Comparison of ENCODE assay signal across 25 cellular contexts in the genomic region with DNA sequence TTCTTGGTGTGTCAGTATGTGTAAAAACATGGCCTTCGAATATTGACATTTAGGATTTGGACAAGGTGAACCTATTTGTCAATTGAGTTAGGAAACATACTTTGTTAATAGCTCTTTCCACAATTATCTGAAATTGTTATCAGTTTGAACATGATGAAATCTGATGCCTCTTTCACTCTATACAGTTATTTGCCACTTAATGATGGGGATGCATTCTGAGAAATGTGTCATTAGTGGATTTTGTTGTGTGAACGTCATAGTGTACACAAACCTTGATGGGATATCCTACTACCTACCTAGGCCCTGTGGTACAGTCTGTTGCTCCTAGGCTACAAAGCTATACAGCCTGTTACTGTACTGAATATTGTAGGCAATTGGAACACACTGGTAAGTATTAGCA. TPM values are rescaled to one million over a fixed set of nuclear protein-coding genes. Genes with fewer than 3 reads are reported as not detected.
A peak's percentile ranks its signal among the peaks of the same experiment; 100 is the strongest.
DNase-seq lines count a peak whose midpoint lies in the region; ATAC-seq, FAIRE-seq and TF ChIP-seq lines count a peak whose summit lies in the region.
"Had no signal": no experiment of that assay in that cellular context is flagged by ENCODE, and none has a peak within 500 bp of the region (broad histone marks: within the 10 kb centered on the region; RNA-seq: fewer than 3 reads in every experiment).

No MANE protein-coding gene starts in this region.

- H3K27ac ChIP-seq in HepG2 (ENCODE audit: extremely low read length, insufficient read depth, low read length) = peak overlapping the region; percentile 18
- H3K27ac ChIP-seq: prostate gland had no signal

- H3K4me3 ChIP-seq in adipocyte (ENCODE audit: low read length) (peak overlapping the region; percentile 2), HepG2 (replicated peaks in 1 of 3; ENCODE audit: insufficient read depth in 1 of 3, low read depth in 2 of 3, low read length in 3 of 3) (no peak overlapping the region)
- H3K4me3 ChIP-seq: GM12878, prostate gland had no signal

- in situ Hi-C loops in HepG2 (cut with HindIII; ENCODE audit: extremely low pct_ligation_motif_present, low pct_unique_long_range_greater_than_20kb) = no loop called here

- TF ChIP-seq RAD21 in HepG2 (CRISPR knock-in tag; IDR thresholded peaks at IDR 0.05) = no peak

- no peaks in the 10 kb centered on the region for H4K20me1 ChIP-seq in HepG2 (ENCODE audit: insufficient read depth, low read length)

- H3K9ac ChIP-seq in adipocyte (ENCODE audit: low read length) (peak overlapping the region; percentile 20), HepG2 (ENCODE audit: insufficient read depth, low read depth, low read length) (no peak overlapping the region)

- TF ChIP-seq POLR2A in HepG2 (IDR thresholded peaks at IDR 0.05; ENCODE audit: insufficient read depth in 1 of 2, low read depth in 2 of 2, low read length in 2 of 2) = no peak

- ATAC-seq in HepG2 = no peak
- ATAC-seq in left colon = no peak
- ATAC-seq: GM12878; naive thymus-derived CD8-positive, alpha-beta T cell had no signal

- CTCF ChIA-PET in HepG2 (lab: Yijun Ruan, JAX; ENCODE audit: low intra/inter-chr PET ratio, low total read pairs) = no interaction called here

- no peak for DNase-seq in adipocyte (ENCODE audit: low read depth)
- DNase-seq in HepG2 (ENCODE audit: low spot score) = no peak
- DNase-seq in urothelium cell line (ENCODE audit: low spot score) = no peak
- DNase-seq in left colon = no peak
- DNase-seq in head of caudate nucleus = no peak
- DNase-seq: activated CD4-positive, alpha-beta T cell treated with anti-CD3 and anti-CD28 coated beads for 48 hours; activated CD8-positive, alpha-beta memory T cell treated with anti-CD3 and anti-CD28 coated beads, Interleukin-2, amount 50 U/mL, for 4 hours; activated effector memory CD4-positive, alpha-beta T cell treated with Interleukin-2 at 50 U/mL for 16 hours; AML-193; amniotic stem cell; Calu3; effector CD8-positive, alpha-beta T cell; mammary epithelial cell; naive thymus-derived CD8-positive, alpha-beta T cell; NCI-H1105 treated with DMSO at 0.1 percent for 48 hours; NCI-H510A; small intestine; stimulated activated CD4-positive, alpha-beta T cell treated with anti-CD3 and anti-CD28 coated beads, Interleukin-4, amount 100 ng/mL, for 24 hours; substantia nigra; SW 1271 had no signal

- no TSS peak for BruUV-seq in HepG2 (replicated peaks; lab: Mats Ljungman, UMichigan)

- H3K27me3 ChIP-seq in adipocyte (replicated peaks; ENCODE audit: control insufficient read depth, insufficient read depth, low read length) = no peaks in the 10 kb centered on the region
- no peaks in the 10 kb centered on the region for H3K27me3 ChIP-seq in HepG2 (ENCODE audit: control insufficient read depth in 1 of 2, insufficient read depth in 2 of 2, low read length in 2 of 2)

- H3K4me1 ChIP-seq in adipocyte (ENCODE audit: control insufficient read depth, insufficient read depth, low read length) (peaks cover 49% of the 10 kb centered on the region), HepG2 (ENCODE audit: insufficient read depth, low read length) (peaks cover 32% of the 10 kb centered on the region)
- H3K4me1 ChIP-seq: prostate gland had no signal

- WGBS in HepG2 (ENCODE audit: low lambda C conversion rate) = 58% methylated on average over 2 of the region's 2 CpGs

- POLR2A ChIA-PET in HepG2 (lab: Yijun Ruan, JAX) = no interaction called here

- FAIRE-seq in HepG2 (lab: Jason Lieb, UNC) (no peak), urothelium cell line (lab: Jason Lieb, UNC) (peak; percentile 81)
- FAIRE-seq: G401.6, GM12878, small intestine had no signal

- no peak for TF ChIP-seq CTCF in HepG2 (CRISPR knock-in tag; IDR thresholded peaks at IDR 0.05)

- no peak for TF ChIP-seq EP300 in HepG2 (IDR thresholded peaks at IDR 0.05; ENCODE audit: low read depth in 2 of 2, low read length in 2 of 2)
- TF ChIP-seq EP300 in HepG2 (CRISPR knock-in tag; IDR thresholded peaks at IDR 0.05; ENCODE audit: borderline replicate concordance) = no peak

- H2AFZ ChIP-seq in HepG2 (ENCODE audit: low read length) = no peak overlapping the region

- H3K9me3 ChIP-seq in adipocyte (ENCODE audit: control insufficient read depth, low read length) (no peaks in the 10 kb centered on the region), HepG2 (ENCODE audit: low read length) (no peaks in the 10 kb centered on the region)
- H3K9me3 ChIP-seq: prostate gland had no signal

- intact Hi-C loops in HepG2 (cut with micrococcal nuclease; ENCODE audit: unreplicated experiment) = no loop called here
- intact Hi-C loops in left colon (cut with DNase I, micrococcal nuclease) = no loop called here
- intact Hi-C loops in head of caudate nucleus (cut with DNase I) = no loop called here

- H3K36me3 ChIP-seq in adipocyte (ENCODE audit: control insufficient read depth, insufficient read depth, low read length, severe bottlenecking) = no peaks in the 10 kb centered on the region
- no peaks in the 10 kb centered on the region for H3K36me3 ChIP-seq in HepG2 (replicated peaks in 1 of 2; ENCODE audit: control insufficient read depth in 1 of 2, insufficient read depth in 2 of 2, low read length in 2 of 2)
- H3K36me3 ChIP-seq: prostate gland had no signal

- peaks cover 31% of the 10 kb centered on the region for H3K79me2 ChIP-seq in HepG2 (ENCODE audit: insufficient read depth, low read length)

- H3K4me2 ChIP-seq in HepG2 (ENCODE audit: low read depth, low read length) = no peak overlapping the region

RNA-seq across cellular contexts. Expression of a gene that starts 4.8 kb away (rescaled TPM):
- 11.2 and 11.8 TPM in 2 replicates for total RNA-seq in HepG2 (2016; rRNA removed; fragmentation: Illumina TruSeq; extraction: Trizol)
- total RNA-seq in HepG2 (2016; cell fraction: cytosol; rRNA removed; fragmentation: Illumina TruSeq; extraction: Trizol; ENCODE audit: low read depth) = 2.7 and 3.0 TPM in 2 replicates
- 10.0 and 12.0 TPM in 2 replicates for total RNA-seq in HepG2 (2016; cell fraction: insoluble cytoplasmic fraction; rRNA removed; fragmentation: Illumina TruSeq; extraction: Trizol)
- 6.8 and 7.0 TPM in 2 replicates for total RNA-seq in HepG2 (2016; cell fraction: membrane; rRNA removed; fragmentation: Illumina TruSeq; extraction: Trizol)
- 6.3 and 7.5 TPM in 2 replicates for total RNA-seq in HepG2 (2016; cell fraction: nucleus; rRNA removed; fragmentation: Illumina TruSeq; extraction: Trizol)
- 10.7 and 13.2 TPM in 2 replicates for polyA plus RNA-seq in HepG2 (2011; rRNA removed)
- polyA plus RNA-seq in HepG2 (2011; cell fraction: cytosol; rRNA removed) = 8.1 and 8.2 TPM in 2 replicates
- 12.8 and 13.4 TPM in 2 replicates for polyA plus RNA-seq in HepG2 (2011; cell fraction: nucleus; rRNA removed)
- polyA plus RNA-seq in HepG2 (2012) = 7.2 and 8.1 TPM in 2 replicates
- 1.6 and 2.0 TPM in 2 replicates for polyA plus RNA-seq in HepG2 (2016; cell fraction: cytosol; fragmentation: Illumina TruSeq; extraction: Trizol; ENCODE audit: low read depth)
- 11.0 and 19.3 TPM in 2 replicates for polyA plus RNA-seq in HepG2 (2016; cell fraction: insoluble cytoplasmic fraction; fragmentation: Illumina TruSeq; extraction: Trizol; ENCODE audit: low read depth)
- polyA plus RNA-seq in HepG2 (2016; cell fraction: membrane; fragmentation: Illumina TruSeq; extraction: Trizol; ENCODE audit: low read depth) = 5.8 and 6.9 TPM in 2 replicates
- 22.8 and 24.8 TPM in 2 replicates for polyA plus RNA-seq in HepG2 (2016; cell fraction: nucleus; fragmentation: Illumina TruSeq; extraction: Trizol; ENCODE audit: insufficient read depth, low read depth)
- 15.0 and 20.9 TPM in 2 replicates for polyA minus RNA-seq in HepG2 (2011; rRNA and poly(A)+ RNA removed; ENCODE audit: low replicate concordance)
- 5.6 and 6.9 TPM in 2 replicates for polyA minus RNA-seq in HepG2 (2011; cell fraction: cytosol; rRNA and poly(A)+ RNA removed)
- 5.6 and 6.1 TPM in 2 replicates for polyA minus RNA-seq in HepG2 (2011; cell fraction: nucleus; rRNA and poly(A)+ RNA removed)
- total RNA-seq in left colon = 1 to 10 TPM; 7.5 to 9.9 TPM

RNA-seq across cellular contexts. Expression of a gene that starts 18.5 kb away (rescaled TPM):
- 27.2 and 30.4 TPM in 2 replicates for total RNA-seq in HepG2 (2016; rRNA removed; fragmentation: Illumina TruSeq; extraction: Trizol)
- 21.1 and 34.2 TPM in 2 replicates for total RNA-seq in HepG2 (2016; cell fraction: cytosol; rRNA removed; fragmentation: Illumina TruSeq; extraction: Trizol; ENCODE audit: low read depth)
- total RNA-seq in HepG2 (2016; cell fraction: insoluble cytoplasmic fraction; rRNA removed; fragmentation: Illumina TruSeq; extraction: Trizol) = 25.6 and 27.8 TPM in 2 replicates
- 46.0 and 68.5 TPM in 2 replicates for total RNA-seq in HepG2 (2016; cell fraction: membrane; rRNA removed; fragmentation: Illumina TruSeq; extraction: Trizol)
- total RNA-seq in HepG2 (2016; cell fraction: nucleus; rRNA removed; fragmentation: Illumina TruSeq; extraction: Trizol) = 11.0 and 12.2 TPM in 2 replicates
- polyA plus RNA-seq in HepG2 (2011; rRNA removed) = 37.4 and 49.6 TPM in 2 replicates
- 24.5 and 28.5 TPM in 2 replicates for polyA plus RNA-seq in HepG2 (2011; cell fraction: cytosol; rRNA removed)
- polyA plus RNA-seq in HepG2 (2011; cell fraction: nucleus; rRNA removed) = 5.2 and 7.5 TPM in 2 replicates
- 12.7 and 23.0 TPM in 2 replicates for polyA plus RNA-seq in HepG2 (2012)
- polyA plus RNA-seq in HepG2 (2016; cell fraction: cytosol; fragmentation: Illumina TruSeq; extraction: Trizol; ENCODE audit: low read depth) = 31.9 and 64.1 TPM in 2 replicates
- 61.5 and 67.1 TPM in 2 replicates for polyA plus RNA-seq in HepG2 (2016; cell fraction: insoluble cytoplasmic fraction; fragmentation: Illumina TruSeq; extraction: Trizol; ENCODE audit: low read depth)
- polyA plus RNA-seq in HepG2 (2016; cell fraction: membrane; fragmentation: Illumina TruSeq; extraction: Trizol; ENCODE audit: low read depth) = 69.7 and 97.7 TPM in 2 replicates
- 22.6 and 24.4 TPM in 2 replicates for polyA plus RNA-seq in HepG2 (2016; cell fraction: nucleus; fragmentation: Illumina TruSeq; extraction: Trizol; ENCODE audit: insufficient read depth, low read depth)
- polyA minus RNA-seq in HepG2 (2011; rRNA and poly(A)+ RNA removed; ENCODE audit: low replicate concordance) = 20.8 and 79.2 TPM in 2 replicates
- 18.6 and 19.5 TPM in 2 replicates for polyA minus RNA-seq in HepG2 (2011; cell fraction: cytosol; rRNA and poly(A)+ RNA removed)
- polyA minus RNA-seq in HepG2 (2011; cell fraction: nucleus; rRNA and poly(A)+ RNA removed) = 5.0 and 7.2 TPM in 2 replicates
- 10 to 100 TPM; 18.5 to 20.6 TPM for total RNA-seq in left colon

RNA-seq across cellular contexts. Expression of a gene that starts 18.5 kb away (rescaled TPM):
- 25.9 and 28.6 TPM in 2 replicates for total RNA-seq in HepG2 (2016; rRNA removed; fragmentation: Illumina TruSeq; extraction: Trizol)
- total RNA-seq in HepG2 (2016; cell fraction: cytosol; rRNA removed; fragmentation: Illumina TruSeq; extraction: Trizol; ENCODE audit: low read depth) = 25.4 and 25.7 TPM in 2 replicates
- total RNA-seq in HepG2 (2016; cell fraction: insoluble cytoplasmic fraction; rRNA removed; fragmentation: Illumina TruSeq; extraction: Trizol) = 22.5 and 24.1 TPM in 2 replicates
- 75.7 and 77.8 TPM in 2 replicates for total RNA-seq in HepG2 (2016; cell fraction: membrane; rRNA removed; fragmentation: Illumina TruSeq; extraction: Trizol)
- total RNA-seq in HepG2 (2016; cell fraction: nucleus; rRNA removed; fragmentation: Illumina TruSeq; extraction: Trizol) = 21.2 and 26.7 TPM in 2 replicates
- polyA plus RNA-seq in HepG2 (2011; rRNA removed) = 13.0 and 17.1 TPM in 2 replicates
- polyA plus RNA-seq in HepG2 (2011; cell fraction: cytosol; rRNA removed) = 10.5 and 13.6 TPM in 2 replicates
- 19.0 and 26.5 TPM in 2 replicates for polyA plus RNA-seq in HepG2 (2011; cell fraction: nucleus; rRNA removed)
- 12.5 and 25.0 TPM in 2 replicates for polyA plus RNA-seq in HepG2 (2012)
- polyA plus RNA-seq in HepG2 (2016; cell fraction: cytosol; fragmentation: Illumina TruSeq; extraction: Trizol; ENCODE audit: low read depth) = 77.1 and 77.7 TPM in 2 replicates
- 47.3 and 73.5 TPM in 2 replicates for polyA plus RNA-seq in HepG2 (2016; cell fraction: insoluble cytoplasmic fraction; fragmentation: Illumina TruSeq; extraction: Trizol; ENCODE audit: low read depth)
- polyA plus RNA-seq in HepG2 (2016; cell fraction: membrane; fragmentation: Illumina TruSeq; extraction: Trizol; ENCODE audit: low read depth) = 163 and 181 TPM in 2 replicates
- 78.8 and 80.9 TPM in 2 replicates for polyA plus RNA-seq in HepG2 (2016; cell fraction: nucleus; fragmentation: Illumina TruSeq; extraction: Trizol; ENCODE audit: insufficient read depth, low read depth)
- 19.2 and 106 TPM in 2 replicates for polyA minus RNA-seq in HepG2 (2011; rRNA and poly(A)+ RNA removed; ENCODE audit: low replicate concordance)
- 12.0 and 16.2 TPM in 2 replicates for polyA minus RNA-seq in HepG2 (2011; cell fraction: cytosol; rRNA and poly(A)+ RNA removed)
- polyA minus RNA-seq in HepG2 (2011; cell fraction: nucleus; rRNA and poly(A)+ RNA removed) = 11.6 and 12.9 TPM in 2 replicates
- total RNA-seq in left colon = 10 to 100 TPM in 1 of 2 donors, 1 to 10 TPM in 1; 6.5 to 19.8 TPM

RNA-seq across cellular contexts. Expression of a gene that starts 38.7 kb away (rescaled TPM):
- total RNA-seq in HepG2 (2016; rRNA removed; fragmentation: Illumina TruSeq; extraction: Trizol) (0.17 TPM in 1 of 2 replicates, not detected in the other), left colon (not detected)
- not detected in 2 replicates for total RNA-seq in HepG2 (2016; cell fraction: cytosol; rRNA removed; fragmentation: Illumina TruSeq; extraction: Trizol; ENCODE audit: low read depth)
- not detected in 2 replicates for total RNA-seq in HepG2 (2016; cell fraction: insoluble cytoplasmic fraction; rRNA removed; fragmentation: Illumina TruSeq; extraction: Trizol)
- total RNA-seq in HepG2 (2016; cell fraction: membrane; rRNA removed; fragmentation: Illumina TruSeq; extraction: Trizol) = 0.15 TPM in 1 of 2 replicates, not detected in the other
- total RNA-seq in HepG2 (2016; cell fraction: nucleus; rRNA removed; fragmentation: Illumina TruSeq; extraction: Trizol) = not detected in 2 replicates
- 0.05 TPM in 1 of 2 replicates, not detected in the other for polyA plus RNA-seq in HepG2 (2011; rRNA removed)
- polyA plus RNA-seq in HepG2 (2011; cell fraction: cytosol; rRNA removed) = not detected in 2 replicates
- polyA plus RNA-seq in HepG2 (2011; cell fraction: nucleus; rRNA removed) = not detected in 2 replicates
- 0.32 and 0.44 TPM in 2 replicates for polyA plus RNA-seq in HepG2 (2012)
- not detected in 2 replicates for polyA plus RNA-seq in HepG2 (2016; cell fraction: cytosol; fragmentation: Illumina TruSeq; extraction: Trizol; ENCODE audit: low read depth)
- not detected in 2 replicates for polyA plus RNA-seq in HepG2 (2016; cell fraction: insoluble cytoplasmic fraction; fragmentation: Illumina TruSeq; extraction: Trizol; ENCODE audit: low read depth)
- not detected in 2 replicates for polyA plus RNA-seq in HepG2 (2016; cell fraction: membrane; fragmentation: Illumina TruSeq; extraction: Trizol; ENCODE audit: low read depth)
- not detected in 2 replicates for polyA plus RNA-seq in HepG2 (2016; cell fraction: nucleus; fragmentation: Illumina TruSeq; extraction: Trizol; ENCODE audit: insufficient read depth, low read depth)
- polyA minus RNA-seq in HepG2 (2011; rRNA and poly(A)+ RNA removed; ENCODE audit: low replicate concordance) = 0.34 TPM in 1 of 2 replicates, not detected in the other
- polyA minus RNA-seq in HepG2 (2011; cell fraction: cytosol; rRNA and poly(A)+ RNA removed) = not detected in 2 replicates
- 0.52 TPM in 1 of 2 replicates, not detected in the other for polyA minus RNA-seq in HepG2 (2011; cell fraction: nucleus; rRNA and poly(A)+ RNA removed)
- total RNA-seq: Calu3; fibroblast of lung; GM12878; HT1080; mammary epithelial cell; naive thymus-derived CD8-positive, alpha-beta T cell had no signal
- polyA plus RNA-seq: fibroblast of lung; mammary epithelial cell; naive thymus-derived CD8-positive, alpha-beta T cell had no signal
